In the genomic region with DNA sequence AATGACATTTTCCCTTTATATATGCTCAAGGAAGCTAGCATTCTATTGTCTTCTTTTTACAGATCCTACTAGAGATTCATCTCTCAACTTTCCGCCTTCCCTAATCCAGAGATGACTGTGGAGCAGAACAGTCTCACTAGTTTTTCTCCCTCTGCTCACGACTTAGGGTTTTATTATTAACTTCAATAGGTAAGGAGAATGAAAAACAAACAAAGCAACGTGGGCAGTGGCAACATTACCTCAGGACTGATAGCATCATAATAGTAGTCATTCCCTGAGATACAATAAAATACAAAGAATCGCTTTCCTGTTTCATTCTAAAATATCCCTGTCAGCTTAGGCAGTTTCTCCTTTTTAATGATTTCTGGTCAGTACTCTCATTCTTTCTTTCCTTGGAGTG, we compare ENCODE assay signal across 17 cellular contexts.
A peak's percentile ranks its signal among the peaks of the same experiment; 100 is the strongest.
DNase-seq lines count a peak whose midpoint lies in the region; ATAC-seq, FAIRE-seq and TF ChIP-seq lines count a peak whose summit lies in the region.
"Had no signal": no experiment of that assay in that cellular context is flagged by ENCODE, and none has a peak within 500 bp of the region (broad histone marks: within the 10 kb centered on the region; RNA-seq: fewer than 3 reads in every experiment).

No MANE protein-coding gene starts in this region.

- H3K27ac Mint-ChIP-seq in Calu3 (ENCODE audit: unreplicated experiment) (peak overlapping the region; percentile 12), neural crest cell (ENCODE audit: unreplicated experiment) (peak overlapping the region; percentile 63)
- H3K27ac Mint-ChIP-seq: CD14-positive monocyte; CD4-positive, alpha-beta memory T cell had no signal

- FAIRE-seq in islet of Langerhans (lab: Jason Lieb, UNC): peak; percentile 68
- FAIRE-seq: GM12892, HepG2 had no signal

- H3K4me3 Mint-ChIP-seq in Calu3 (ENCODE audit: low read depth, unreplicated experiment) (peak overlapping the region; percentile 27), neural crest cell (no peak overlapping the region)
- H3K4me3 Mint-ChIP-seq: CD14-positive monocyte; CD4-positive, alpha-beta memory T cell had no signal

- DNase-seq in Calu3 (peak; percentile 23), neural crest cell (ENCODE audit: low read depth, low spot score) (no peak), H7 (no peak), putamen (ENCODE audit: low spot score) (no peak)
- DNase-seq in activated CD4-positive, alpha-beta T cell treated with anti-CD3 and anti-CD28 coated beads, Interleukin-2, amount 50 U/mL, for 4 hours: no peak
- DNase-seq: 8988T; CD4-positive, alpha-beta memory T cell; GDM1; HCEC 1CT; KG1 had no signal

- H3K4me3 ChIP-seq in H7 (ENCODE audit: insufficient read depth, low read depth, low read length): no peak overlapping the region
- H3K4me3 ChIP-seq: BLaER1 had no signal

- no peaks in the 10 kb centered on the region for H3K36me3 Mint-ChIP-seq in Calu3 (ENCODE audit: insufficient read depth, unreplicated experiment)
- no peaks in the 10 kb centered on the region for H3K36me3 Mint-ChIP-seq in neural crest cell (ENCODE audit: low read depth)
- H3K36me3 Mint-ChIP-seq: CD14-positive monocyte; CD4-positive, alpha-beta memory T cell had no signal

- H3K36me3 ChIP-seq in H7 (replicated peaks; ENCODE audit: control insufficient read depth, insufficient read depth, low read length): no peaks in the 10 kb centered on the region
- H3K36me3 ChIP-seq: BLaER1 had no signal

- no peaks in the 10 kb centered on the region for H3K27me3 ChIP-seq in H7 (ENCODE audit: control insufficient read depth, insufficient read depth, low read length)
- H3K27me3 ChIP-seq: BLaER1 had no signal

- H3K4me1 Mint-ChIP-seq in Calu3 (ENCODE audit: low read depth, unreplicated experiment) (peaks cover 16% of the 10 kb centered on the region), neural crest cell (peaks cover 4% of the 10 kb centered on the region)
- H3K4me1 Mint-ChIP-seq: CD14-positive monocyte; CD4-positive, alpha-beta memory T cell had no signal

- CTCF ChIA-PET in Calu3 (lab: Charles Lee): interaction anchor here (0.6 to 0.7 kb wide), 3 partner anchors 21 to 362 kb away, joined by 3 to 4 read pairs (median 3); no protein-coding TSS in a partner anchor

- intact Hi-C loops in Calu3 (cut with micrococcal nuclease; ENCODE audit: unreplicated experiment): loop anchor here (5.0 kb wide), 1 partner anchor 41 kb away; no protein-coding TSS in a partner anchor

- ATAC-seq in HG02870 (IDR thresholded peaks at IDR 0.05; ENCODE audit: unreplicated experiment): no peak
- ATAC-seq: HepG2 had no signal

- H3K27me3 Mint-ChIP-seq in Calu3 (ENCODE audit: unreplicated experiment) (no peaks in the 10 kb centered on the region), neural crest cell (ENCODE audit: low read depth) (no peaks in the 10 kb centered on the region)

- H3K9me3 Mint-ChIP-seq in Calu3 (ENCODE audit: low read depth, unreplicated experiment): peaks cover 9% of the 10 kb centered on the region
- peaks cover 20% of the 10 kb centered on the region for H3K9me3 Mint-ChIP-seq in neural crest cell

- peak overlapping the region; percentile 48 for H3K27ac ChIP-seq in VCaP
- H3K27ac ChIP-seq: BLaER1 had no signal

- BruUV-seq in Calu3 (replicated peaks; lab: Mats Ljungman, UMichigan): no TSS peak

- TF ChIP-seq CTCF in Calu3 (IDR thresholded peaks at IDR 0.05; ENCODE audit: unreplicated experiment) (no peak), VCaP (conservative IDR thresholded peaks at IDR 0.05) (no peak), neural crest cell (conservative IDR thresholded peaks at IDR 0.05) (no peak)
